ENCODE assay signal across 9 cellular contexts in the genomic region with DNA sequence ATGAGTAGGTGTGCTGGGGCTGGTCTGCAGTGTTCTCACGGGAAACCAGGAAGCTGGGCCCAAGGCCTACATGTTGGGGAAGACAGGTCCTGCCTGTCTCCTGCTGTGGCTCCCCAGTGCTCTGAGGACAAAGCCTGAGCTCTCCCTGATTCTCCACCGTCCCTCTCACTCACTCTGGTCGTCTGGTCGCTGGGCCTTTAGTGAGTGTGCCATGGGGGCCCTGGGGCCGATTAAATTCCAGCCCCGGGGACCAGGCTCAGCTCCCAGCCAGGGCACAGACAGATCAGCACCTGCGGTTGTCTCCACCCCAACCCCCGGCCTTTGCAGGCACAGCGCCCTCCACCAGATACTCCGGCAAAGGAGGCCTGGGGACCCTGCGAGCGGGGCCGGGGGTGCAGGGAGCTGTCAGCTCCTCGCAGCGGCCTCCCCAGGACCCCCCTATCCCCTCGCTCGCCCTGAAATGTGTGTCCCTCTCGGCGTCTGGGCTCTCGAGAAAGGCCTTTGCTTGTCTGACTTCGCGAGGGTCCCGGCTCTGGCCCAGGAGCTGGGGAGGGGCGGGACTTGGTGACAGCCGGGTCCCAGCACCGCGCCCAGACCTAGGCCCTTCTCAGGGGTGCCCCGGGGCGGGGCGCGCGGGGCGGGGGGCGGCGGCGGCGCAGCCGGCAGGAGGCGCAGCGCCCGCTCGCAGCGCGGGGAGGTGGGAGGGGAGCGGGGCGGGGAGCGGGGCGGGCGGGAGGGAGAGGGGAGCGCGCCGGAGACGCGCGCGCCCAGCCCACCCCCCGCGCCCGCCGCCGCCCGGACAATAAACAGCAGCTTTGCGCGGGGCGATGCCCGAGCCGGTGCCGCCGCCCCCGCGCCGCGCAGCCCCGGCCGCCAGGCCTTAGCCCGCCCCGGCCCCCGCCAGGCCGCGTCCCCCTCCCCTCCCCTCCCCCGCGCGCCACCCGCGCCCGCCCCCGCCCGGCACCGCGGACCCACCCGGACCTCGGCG. TPM values are rescaled to one million over a fixed set of nuclear protein-coding genes. Genes with fewer than 3 reads are reported as not detected.
DNase-seq lines count a peak whose midpoint lies in the region; ATAC-seq and TF ChIP-seq lines count a peak whose summit lies in the region.
"Had no signal": no experiment of that assay in that cellular context is flagged by ENCODE, and none has a peak within 500 bp of the region (broad histone marks: within the 10 kb centered on the region; RNA-seq: fewer than 3 reads in every experiment).

Gene PALM, plus strand, starts transcription at position 782 of the 988 bp plus-strand sequence. CDS start 212 bp downstream, outside the sequence.

- H3K4me1 ChIP-seq in ES-I3 (ENCODE audit: insufficient read depth, low read length) (peaks cover 9% of the 10 kb centered on the region; the same call in 1 of the 2 replicates), cardiac muscle cell (ENCODE audit: low read depth) (no peaks in the 10 kb centered on the region)

- peak within 1 kb of the TSS; percentile 52 for H3K9ac ChIP-seq in ES-I3 (ENCODE audit: low read depth, low read length)

- peak within 1 kb of the TSS; percentile 69 for H3K4me3 Mint-ChIP-seq in progenitor cell of endocrine pancreas (ENCODE audit: low read depth)
- no peak within 1 kb of the TSS for H3K4me3 Mint-ChIP-seq in activated CD4-positive, alpha-beta memory T cell treated with anti-CD3 and anti-CD28 coated beads, Interleukin-2, amount 10 ng/mL, durations not matched to agents 7 days and 5 days

- H3K36me3 ChIP-seq in ES-I3 (ENCODE audit: insufficient read depth, low read length) (no peaks in the 10 kb centered on the region), cardiac muscle cell (no peaks in the 10 kb centered on the region)

- CTCF ChIA-PET in activated CD4-positive, alpha-beta memory T cell treated with anti-CD3 and anti-CD28 coated beads, Interleukin-2, amount 10 ng/mL, durations not matched to agents 7 days and 5 days (lab: Charles Lee): no interaction called here

- H3K9me3 ChIP-seq in ES-I3 (ENCODE audit: control insufficient read depth, insufficient read depth, low read length) (no peaks in the 10 kb centered on the region), cardiac muscle cell (ENCODE audit: low read depth) (no peaks in the 10 kb centered on the region)

- no peaks in the 10 kb centered on the region for H3K27me3 ChIP-seq in cardiac muscle cell

- POLR2A ChIA-PET in activated CD4-positive, alpha-beta memory T cell treated with anti-CD3 and anti-CD28 coated beads, Interleukin-2, amount 10 ng/mL, durations not matched to agents 7 days and 5 days (lab: Charles Lee): no interaction called here

- TF ChIP-seq CTCF in cardiac muscle cell (IDR thresholded peaks at IDR 0.05; ENCODE audit: low read depth, low read length): no peak
- peak; percentile 40 for TF ChIP-seq CTCF in progenitor cell of endocrine pancreas (IDR thresholded peaks at IDR 0.05; ENCODE audit: unreplicated experiment)

- peaks cover 3% of the 10 kb centered on the region for H3K36me3 Mint-ChIP-seq in progenitor cell of endocrine pancreas (ENCODE audit: insufficient read depth)
- no peaks in the 10 kb centered on the region for H3K36me3 Mint-ChIP-seq in activated CD4-positive, alpha-beta memory T cell treated with anti-CD3 and anti-CD28 coated beads, Interleukin-2, amount 10 ng/mL, durations not matched to agents 7 days and 5 days (ENCODE audit: low read depth)

- H3K27ac ChIP-seq in cardiac muscle cell: peak within 1 kb of the TSS; percentile 75

- peaks cover 2% of the 10 kb centered on the region for H3K4me1 Mint-ChIP-seq in progenitor cell of endocrine pancreas (ENCODE audit: low read depth)
- peaks cover 8% of the 10 kb centered on the region for H3K4me1 Mint-ChIP-seq in activated CD4-positive, alpha-beta memory T cell treated with anti-CD3 and anti-CD28 coated beads, Interleukin-2, amount 10 ng/mL, durations not matched to agents 7 days and 5 days

- H3K4me3 ChIP-seq in cardiac muscle cell: peak within 1 kb of the TSS; percentile 98

- peaks cover 12% of the 10 kb centered on the region for H3K27me3 Mint-ChIP-seq in progenitor cell of endocrine pancreas
- peaks cover 25% of the 10 kb centered on the region for H3K27me3 Mint-ChIP-seq in activated CD4-positive, alpha-beta memory T cell treated with anti-CD3 and anti-CD28 coated beads, Interleukin-2, amount 10 ng/mL, durations not matched to agents 7 days and 5 days

- ATAC-seq in HG02970 (IDR thresholded peaks at IDR 0.05; ENCODE audit: low FRiP score, unreplicated experiment) (no peak), HG03108 (IDR thresholded peaks at IDR 0.05; ENCODE audit: unreplicated experiment) (no peak)

- no peak within 1 kb of the TSS for H3K27ac Mint-ChIP-seq in progenitor cell of endocrine pancreas
- no peak within 1 kb of the TSS for H3K27ac Mint-ChIP-seq in activated CD4-positive, alpha-beta memory T cell treated with anti-CD3 and anti-CD28 coated beads, Interleukin-2, amount 10 ng/mL, durations not matched to agents 7 days and 5 days

- H3K9me3 Mint-ChIP-seq in progenitor cell of endocrine pancreas (ENCODE audit: low read depth): no peaks in the 10 kb centered on the region
- H3K9me3 Mint-ChIP-seq in activated CD4-positive, alpha-beta memory T cell treated with anti-CD3 and anti-CD28 coated beads, Interleukin-2, amount 10 ng/mL, durations not matched to agents 7 days and 5 days: no peaks in the 10 kb centered on the region

- peak; percentile 60 for DNase-seq in SK-N-DZ (ENCODE audit: low spot score)
- DNase-seq in cardiac muscle cell (ENCODE audit: low read depth in 1 of 2, low spot score in 1 of 2): peak; percentile 38 to 81
- DNase-seq in progenitor cell of endocrine pancreas (ENCODE audit: low spot score, unreplicated experiment): peak; percentile 52
- DNase-seq in GDM1 (lab: John Stamatoyannopoulos, UW): no peak
- no peak for DNase-seq in activated CD4-positive, alpha-beta memory T cell treated with anti-CD3 and anti-CD28 coated beads, Interleukin-2, amount 10 ng/mL, durations not matched to agents 7 days and 5 days
- DNase-seq: stimulated activated CD4-positive, alpha-beta T cell treated with anti-CD3 and anti-CD28 coated beads, Interleukin-4, amount 100 ng/mL, for 4 hours had no signal

RNA-seq across cellular contexts. Expression of gene PALM, which starts in this region (rescaled TPM):
- 55.2 and 83.8 TPM in 2 replicates for polyA plus RNA-seq in SK-N-DZ (2014; cell fraction: cytosol; rRNA removed)
- polyA plus RNA-seq in SK-N-DZ (2014; cell fraction: nucleus; rRNA removed): 56.4 and 66.9 TPM in 2 replicates
- total RNA-seq in cardiac muscle cell: 63.5 and 105 TPM in 2 replicates
- polyA plus RNA-seq in cardiac muscle cell: 23.0 and 33.0 TPM in 2 replicates
- 52.4 and 54.3 TPM in 2 replicates for total RNA-seq in progenitor cell of endocrine pancreas
- total RNA-seq in activated CD4-positive, alpha-beta memory T cell treated with anti-CD3 and anti-CD28 coated beads, Interleukin-2, amount 10 ng/mL, durations not matched to agents 7 days and 5 days: not detected

Comparison
In these comparisons a context has a peak if more than half of its experiments do, and no peak if none do; other contexts are left out.
1. RNA of gene PALM (total RNA-seq): 63.5 to 105 TPM in cardiac muscle cell and 52.4 to 54.3 TPM in progenitor cell of endocrine pancreas; not detected in activated CD4-positive, alpha-beta memory T cell treated with anti-CD3 and anti-CD28 coated beads, Interleukin-2, amount 10 ng/mL, durations not matched to agents 7 days and 5 days; every median in the first group is over 10 times any median in the second.
2. DNase-seq: peak in SK-N-DZ (single experiment), cardiac muscle cell (2 of 2) and progenitor cell of endocrine pancreas (single experiment); none in GDM1 (single experiment) and activated CD4-positive, alpha-beta memory T cell treated with anti-CD3 and anti-CD28 coated beads, Interleukin-2, amount 10 ng/mL, durations not matched to agents 7 days and 5 days (single experiment).